ENCODE assay signal across 1 cellular context in the genomic region with DNA sequence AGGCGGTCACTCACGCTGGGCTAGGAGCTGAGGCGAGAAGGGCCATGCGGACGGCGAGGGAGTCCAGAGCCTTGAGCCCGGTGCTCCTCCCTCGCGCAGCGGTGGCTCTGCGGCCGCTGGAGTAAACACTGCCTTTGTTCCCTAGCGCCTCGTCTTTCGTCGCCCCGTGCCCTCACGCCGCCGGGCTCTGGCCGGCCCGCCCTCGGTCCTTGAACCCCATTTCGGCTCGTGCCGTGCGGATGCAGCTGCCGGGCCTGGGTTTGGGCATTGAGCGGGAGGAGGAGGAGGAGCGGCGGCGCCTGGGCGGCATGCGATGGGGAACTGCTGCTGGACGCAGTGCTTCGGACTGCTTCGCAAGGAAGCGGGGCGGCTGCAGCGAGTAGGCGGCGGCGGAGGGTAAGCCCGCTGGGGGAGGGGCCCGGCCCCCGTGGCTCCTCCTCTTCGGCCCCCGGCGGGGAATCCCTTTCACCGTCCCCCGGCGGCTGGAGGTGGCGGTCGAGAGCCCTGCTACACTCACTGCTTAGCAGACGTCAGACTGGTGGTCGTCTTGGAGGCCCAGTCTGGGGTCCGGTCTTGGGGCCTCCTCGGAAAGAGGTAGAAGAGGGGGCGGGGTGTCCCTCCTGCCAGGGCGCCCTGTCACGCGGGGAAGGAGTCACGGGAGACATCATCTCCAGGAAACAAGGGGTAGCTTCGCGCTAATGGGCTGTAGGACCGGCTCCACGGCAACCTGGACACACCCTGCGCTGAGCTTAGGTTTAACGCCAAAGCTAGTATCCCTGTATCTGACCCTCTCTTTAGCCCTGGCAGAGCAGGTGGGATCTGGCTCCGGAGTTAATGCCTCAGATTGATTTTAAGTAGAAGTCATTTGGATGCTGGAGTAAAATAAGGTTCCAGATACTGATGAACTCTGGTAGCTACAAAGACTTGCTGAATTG.
TF ChIP-seq lines count a peak whose summit lies in the region.

A gene with protein sequence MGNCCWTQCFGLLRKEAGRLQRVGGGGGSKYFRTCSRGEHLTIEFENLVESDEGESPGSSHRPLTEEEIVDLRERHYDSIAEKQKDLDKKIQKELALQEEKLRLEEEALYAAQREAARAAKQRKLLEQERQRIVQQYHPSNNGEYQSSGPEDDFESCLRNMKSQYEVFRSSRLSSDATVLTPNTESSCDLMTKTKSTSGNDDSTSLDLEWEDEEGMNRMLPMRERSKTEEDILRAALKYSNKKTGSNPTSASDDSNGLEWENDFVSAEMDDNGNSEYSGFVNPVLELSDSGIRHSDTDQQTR (plus strand): TSS at position 9 of the 935 bp plus-strand sequence. CDS start 305 bp downstream, at position 314.

TF ChIP-seq in endothelial cell of umbilical vein, 7 proteins besides CTCF, POLR2A, EP300 and RAD21 (continued from another document):
- no peak for TF ChIP-seq JUN (IDR thresholded peaks at IDR 0.05; ENCODE audit: borderline replicate concordance, insufficient read depth, insufficient read length, low read depth)
- TF ChIP-seq EZH2 (IDR thresholded peaks at IDR 0.05; ENCODE audit: borderline replicate concordance, low read depth, low read length, severe bottlenecking), result no peak
- no peak for TF ChIP-seq POLR2AphosphoS5 (IDR thresholded peaks at IDR 0.05; ENCODE audit: insufficient read depth, low read depth, low read length)
- TF ChIP-seq MYC (IDR thresholded peaks at IDR 0.05; ENCODE audit: low read depth, low read length), result no peak
TF ChIP-seq in endothelial cell of umbilical vein: peak in this region for 0.
